ENCODE assay signal across 1 cellular context in the genomic region with DNA sequence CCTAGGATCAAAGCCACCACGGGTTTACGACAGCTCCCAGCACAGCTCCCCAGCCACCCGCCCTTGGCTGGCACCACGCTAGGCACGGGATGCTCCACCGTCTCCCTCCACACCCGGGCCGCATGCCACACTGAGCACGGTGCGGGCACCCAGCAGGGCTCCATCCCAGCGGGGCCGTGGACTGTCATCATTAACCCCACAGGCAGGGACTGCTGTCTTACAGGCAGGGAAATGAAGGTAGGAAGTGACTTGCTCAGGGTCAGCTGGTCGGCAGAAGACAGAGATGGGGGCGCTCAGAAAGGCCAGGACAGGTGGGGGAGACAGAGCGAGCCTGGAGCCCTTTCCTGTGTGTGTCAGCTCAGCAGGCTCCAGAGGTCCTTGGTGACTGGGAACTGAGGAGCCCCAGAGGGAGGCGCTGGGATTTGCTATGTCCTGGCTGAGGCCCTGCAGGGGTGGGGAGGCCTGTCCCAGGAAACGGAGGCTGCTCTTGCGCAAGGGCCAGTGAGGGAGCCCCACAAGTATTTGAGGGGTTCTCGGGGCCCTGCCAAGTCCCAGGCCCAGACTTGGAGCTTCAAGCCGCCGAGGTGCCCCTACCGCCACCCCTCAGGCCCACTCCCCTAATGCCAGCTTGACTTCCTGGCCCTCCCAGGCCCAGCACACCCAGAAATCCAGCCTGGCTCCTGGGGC.
TF ChIP-seq lines count a peak whose summit lies in the region.

No MANE protein-coding gene starts in this region.

TF ChIP-seq in K562, 482 proteins besides CTCF, POLR2A, EP300 and RAD21:
- TF ChIP-seq CHD2 (IDR thresholded peaks at IDR 0.05; ENCODE audit: low read depth, low read length): no peak
- peak; percentile 89 for TF ChIP-seq CEBPB (tag; IDR thresholded peaks at IDR 0.05)
- peak; percentile 49; the same call in 1 of the 2 replicates for TF ChIP-seq ZC3H4 (CRISPR knock-in tag; IDR thresholded peaks at IDR 0.05; ENCODE audit: borderline replicate concordance)
- TF ChIP-seq BMI1 (IDR thresholded peaks at IDR 0.05; ENCODE audit: low read length): no peak
- TF ChIP-seq RFX7 (CRISPR knock-in tag; IDR thresholded peaks at IDR 0.05): no peak
- no peak for TF ChIP-seq RBBP5 (IDR thresholded peaks at IDR 0.05; ENCODE audit: borderline replicate concordance, insufficient read depth, low read length, poor library complexity, severe bottlenecking)
- TF ChIP-seq, protein P1, sequence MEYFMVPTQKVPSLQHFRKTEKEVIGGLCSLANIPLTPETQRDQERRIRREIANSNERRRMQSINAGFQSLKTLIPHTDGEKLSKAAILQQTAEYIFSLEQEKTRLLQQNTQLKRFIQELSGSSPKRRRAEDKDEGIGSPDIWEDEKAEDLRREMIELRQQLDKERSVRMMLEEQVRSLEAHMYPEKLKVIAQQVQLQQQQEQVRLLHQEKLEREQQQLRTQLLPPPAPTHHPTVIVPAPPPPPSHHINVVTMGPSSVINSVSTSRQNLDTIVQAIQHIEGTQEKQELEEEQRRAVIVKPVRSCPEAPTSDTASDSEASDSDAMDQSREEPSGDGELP (CRISPR knock-in tag; IDR thresholded peaks at IDR 0.05; ENCODE audit: borderline replicate concordance): peak; percentile 25; the same call in 1 of the 2 replicates
- TF ChIP-seq, protein P2, sequence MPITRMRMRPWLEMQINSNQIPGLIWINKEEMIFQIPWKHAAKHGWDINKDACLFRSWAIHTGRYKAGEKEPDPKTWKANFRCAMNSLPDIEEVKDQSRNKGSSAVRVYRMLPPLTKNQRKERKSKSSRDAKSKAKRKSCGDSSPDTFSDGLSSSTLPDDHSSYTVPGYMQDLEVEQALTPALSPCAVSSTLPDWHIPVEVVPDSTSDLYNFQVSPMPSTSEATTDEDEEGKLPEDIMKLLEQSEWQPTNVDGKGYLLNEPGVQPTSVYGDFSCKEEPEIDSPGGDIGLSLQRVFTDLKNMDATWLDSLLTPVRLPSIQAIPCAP (CRISPR knock-in tag; IDR thresholded peaks at IDR 0.05; ENCODE audit: borderline replicate concordance): no peak
- peak; percentile 58 for TF ChIP-seq RBFOX2 (IDR thresholded peaks at IDR 0.05; ENCODE audit: low read depth, low read length)
- peak; percentile 46; the same call in 1 of the 2 replicates for TF ChIP-seq POLR2G (IDR thresholded peaks at IDR 0.05; ENCODE audit: low read depth, low read length)
- TF ChIP-seq ZNF436 (CRISPR knock-in tag; IDR thresholded peaks at IDR 0.05): no peak
- TF ChIP-seq CEBPG (CRISPR knock-in tag; IDR thresholded peaks at IDR 0.05): peak; percentile 70
- peak in 1 of 2 experiments; percentile 43; a peak in 1 of 4 replicates for TF ChIP-seq CEBPG (tag; conservative IDR thresholded peaks at IDR 0.05 in 1 of 2, IDR thresholded peaks at IDR 0.05 in 1 of 2)
TF ChIP-seq in K562: peak in this region for 6.
